In the genomic region with DNA sequence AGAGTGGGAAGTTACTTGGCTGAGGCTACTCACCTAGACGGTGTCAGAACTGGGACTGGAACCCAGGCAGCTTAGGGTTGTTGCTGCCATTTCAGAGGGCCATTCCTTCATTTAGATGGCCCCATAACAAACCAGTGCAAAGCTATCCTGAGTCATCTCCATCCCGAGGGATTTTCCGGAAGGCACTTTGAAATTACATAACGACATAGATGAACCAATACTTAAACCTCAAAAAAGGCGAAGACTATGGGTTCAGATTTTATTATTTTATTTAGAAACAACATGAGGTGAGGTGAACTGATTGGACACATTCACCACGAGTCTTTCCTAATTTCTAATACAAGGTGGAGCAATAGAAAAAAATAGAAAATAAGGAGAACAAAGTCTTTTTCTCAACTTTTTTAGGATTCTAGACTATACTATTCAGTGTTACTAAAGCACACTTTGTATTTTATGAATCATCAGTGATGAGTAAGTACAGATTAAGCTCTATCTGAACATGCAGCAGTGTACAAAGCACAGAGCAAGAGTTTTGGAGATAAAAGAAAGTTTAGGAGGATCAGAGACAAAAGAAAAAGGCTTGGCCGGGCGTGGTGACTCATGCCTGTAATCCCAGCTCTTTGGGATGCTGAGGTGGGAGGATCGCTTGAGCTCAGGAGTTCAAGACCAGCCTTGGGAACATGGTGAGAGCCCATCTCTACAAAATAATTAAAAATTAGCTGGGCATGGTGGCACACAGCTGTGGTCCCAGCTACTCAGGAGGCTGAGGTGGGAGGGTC, we compare ENCODE assay signal across 14 cellular contexts.
A peak's percentile ranks its signal among the peaks of the same experiment; 100 is the strongest.
DNase-seq lines count a peak whose midpoint lies in the region; ATAC-seq and TF ChIP-seq lines count a peak whose summit lies in the region.
"Had no signal": no experiment of that assay in that cellular context is flagged by ENCODE, and none has a peak within 500 bp of the region (broad histone marks: within the 10 kb centered on the region; RNA-seq: fewer than 3 reads in every experiment).

No MANE protein-coding gene starts in this region.

- H3K4me3 ChIP-seq in AG09309 (ENCODE audit: control insufficient read depth, low read depth, low read length) (no peak overlapping the region), lung (no peak overlapping the region)

- H3K27me3 Mint-ChIP-seq in chondrocyte (ENCODE audit: low read depth) (no peaks in the 10 kb centered on the region), nephron progenitor cell (ENCODE audit: low read depth, poor library complexity) (no peaks in the 10 kb centered on the region)

- H3K27ac Mint-ChIP-seq in chondrocyte (ENCODE audit: unreplicated experiment) (peak overlapping the region; percentile 30), nephron progenitor cell (no peak overlapping the region)
- H3K27ac Mint-ChIP-seq: nephron had no signal

- no peaks in the 10 kb centered on the region for H3K27me3 ChIP-seq in lung (ENCODE audit: control insufficient read depth, insufficient read depth)

- peaks cover 46% of the 10 kb centered on the region for H3K4me1 Mint-ChIP-seq in chondrocyte (ENCODE audit: low read depth)
- H3K4me1 Mint-ChIP-seq in nephron progenitor cell, result peaks cover 23% of the 10 kb centered on the region

- H3K4me3 Mint-ChIP-seq in chondrocyte (ENCODE audit: unreplicated experiment) (no peak overlapping the region), nephron progenitor cell (no peak overlapping the region)
- H3K4me3 Mint-ChIP-seq: nephron had no signal

- H3K36me3 Mint-ChIP-seq in chondrocyte (ENCODE audit: low read depth) (peaks cover 9% of the 10 kb centered on the region), nephron progenitor cell (ENCODE audit: low read depth) (peaks cover 56% of the 10 kb centered on the region)

- H3K9me3 ChIP-seq in lung (ENCODE audit: control insufficient read depth in 2 of 2, insufficient read depth in 1 of 2, low read length in 1 of 2), result no peaks in the 10 kb centered on the region

- ATAC-seq in lung (ENCODE audit: insufficient read depth, low FRiP score), result no peak
- ATAC-seq in HG02852 (IDR thresholded peaks at IDR 0.05; ENCODE audit: unreplicated experiment), result no peak
- ATAC-seq in HG02588 (IDR thresholded peaks at IDR 0.05; ENCODE audit: unreplicated experiment), result no peak
- ATAC-seq: Panc1 had no signal

- no peak for TF ChIP-seq CTCF in AG09309 (IDR thresholded peaks at IDR 0.05; ENCODE audit: control insufficient read depth, insufficient read depth, low read depth, low read length, missing control alignments)
- TF ChIP-seq CTCF in chondrocyte (IDR thresholded peaks at IDR 0.05), result no peak
- no peak for TF ChIP-seq CTCF in lung (IDR thresholded peaks at IDR 0.05; ENCODE audit: control extremely low read depth, extremely low read depth)
- TF ChIP-seq CTCF in nephron progenitor cell (IDR thresholded peaks at IDR 0.05), result no peak

- no peak overlapping the region for H3K27ac ChIP-seq in lung (ENCODE audit: low read depth in 1 of 2, low read length in 1 of 2)

- H3K4me1 ChIP-seq in lung (ENCODE audit: control insufficient read depth in 2 of 2, insufficient read depth in 2 of 2, low read length in 2 of 2), result peaks cover 0 to 11% of the 10 kb centered on the region in 2 donors

- DNase-seq in AG09309 (ENCODE audit: low read depth) (peak; percentile 79), LHCN-M2 (ENCODE audit: low read depth) (peak; percentile 94), chondrocyte (ENCODE audit: low spot score) (no peak), lung (ENCODE audit: low spot score) (peak; percentile 28), SIG-M5 (lab: John Stamatoyannopoulos, UW) (no peak), nephron progenitor cell (no peak)
- DNase-seq: anterior cingulate cortex; Caco-2; hippocampal formation; stimulated activated CD4-positive, alpha-beta T cell treated with anti-CD3 and anti-CD28 coated beads, Interleukin-4, amount 100 ng/mL, for 1 hour had no signal

- H3K9me3 Mint-ChIP-seq in chondrocyte (ENCODE audit: low read depth) (peaks cover 2% of the 10 kb centered on the region), nephron progenitor cell (peaks cover 40% of the 10 kb centered on the region)

- WGBS in lung, 2 donors, result 90 to 91% methylated on average over 9 of the region's 9 CpGs

- H3K36me3 ChIP-seq in lung (ENCODE audit: control insufficient read depth in 2 of 2, insufficient read depth in 2 of 2, low read length in 2 of 2), result peaks cover 0 to 4% of the 10 kb centered on the region in 2 donors

Comparison
In these comparisons a context has a peak if more than half of its experiments do, and no peak if none do; other contexts are left out.
1. DNase-seq: peak in AG09309 (single experiment), LHCN-M2 (single experiment) and lung (single experiment); none in chondrocyte (single experiment), SIG-M5 (single experiment) and nephron progenitor cell (single experiment).